Comparison of ENCODE assay signal across 9 cellular contexts in genomic region chr19:12891553-12892021, GRCh38. TPM values are rescaled to one million over a fixed set of nuclear protein-coding genes. Genes with fewer than 3 reads are reported as not detected.
A peak's percentile ranks its signal among the peaks of the same experiment; 100 is the strongest.
DNase-seq lines count a peak whose midpoint lies in the region; ATAC-seq and TF ChIP-seq lines count a peak whose summit lies in the region.
"Had no signal": no experiment of that assay in that cellular context is flagged by ENCODE, and none has a peak within 500 bp of the region (broad histone marks: within the 10 kb centered on the region; RNA-seq: fewer than 3 reads in every experiment).

No MANE protein-coding gene starts in this region.

- no peak for TF ChIP-seq POLR2A in gastroesophageal sphincter (IDR thresholded peaks at IDR 0.05)

- WGBS in gastroesophageal sphincter (ENCODE audit: low coverage in 1 of 2), 2 donors, result no CpG with 5 or more reads among the region's 26 CpGs

- H3K9me2 ChIP-seq in GM23338 (ENCODE audit: insufficient read depth), result no peaks in the 10 kb centered on the region

- H3K4me3 Mint-ChIP-seq in GM23338 (peak overlapping the region; percentile 100), T-helper 17 cell (peak overlapping the region; percentile 99)

- H3K27me3 ChIP-seq in GM23338 (ENCODE audit: insufficient read depth) (peaks cover 9% of the 10 kb centered on the region), gastroesophageal sphincter (peaks cover 4% of the 10 kb centered on the region), skeletal muscle satellite cell (ENCODE audit: control insufficient read depth, insufficient read depth, low read length) (peaks cover 5% of the 10 kb centered on the region)

- peaks cover 6% of the 10 kb centered on the region for H3K4me1 Mint-ChIP-seq in GM23338
- H3K4me1 Mint-ChIP-seq in T-helper 17 cell, result peaks cover 27% of the 10 kb centered on the region

- H4K20me1 ChIP-seq in GM23338 (replicated peaks; ENCODE audit: insufficient read depth), result peaks cover 7% of the 10 kb centered on the region

- H3K4me1 ChIP-seq in GM23338 (ENCODE audit: insufficient read depth) (peaks cover 6% of the 10 kb centered on the region; the same call in 1 of the 2 replicates), gastroesophageal sphincter (peaks cover 0 to 24% (median 16%) of the 10 kb centered on the region in 3 donors), skeletal muscle satellite cell (ENCODE audit: control insufficient read depth, insufficient read depth, low read length) (peaks cover 10% of the 10 kb centered on the region)

- no peaks in the 10 kb centered on the region; the same call in 2 of the 3 replicates for H3K9me3 Mint-ChIP-seq in GM23338

- H3K36me3 ChIP-seq in GM23338 (ENCODE audit: insufficient read depth) (peaks cover 10% of the 10 kb centered on the region), gastroesophageal sphincter (peaks cover 0 to 38% of the 10 kb centered on the region in 2 donors), skeletal muscle satellite cell (ENCODE audit: insufficient read depth, low read length) (peaks cover 4% of the 10 kb centered on the region)

- H3K27ac Mint-ChIP-seq in GM23338 (peak overlapping the region; percentile 99), T-helper 17 cell (peak overlapping the region; percentile 94)

- peak overlapping the region; percentile 62 for H3K9ac ChIP-seq in skeletal muscle satellite cell (ENCODE audit: low read depth, low read length)

- H3K4me3 ChIP-seq in GM23338, result peak overlapping the region; percentile 64
- H3K4me3 ChIP-seq in gastroesophageal sphincter, result peak overlapping the region; percentile 73 to 90
- H3K4me3 ChIP-seq in skeletal muscle satellite cell (ENCODE audit: low read length), result peak overlapping the region; percentile 92

- H3K9me3 ChIP-seq in T-helper 17 cell (ENCODE audit: control insufficient read depth, low read length, poor library complexity, severe bottlenecking) (no peaks in the 10 kb centered on the region), gastroesophageal sphincter (no peaks in the 10 kb centered on the region), skeletal muscle satellite cell (replicated peaks; ENCODE audit: low read length) (no peaks in the 10 kb centered on the region)

- H2AFZ ChIP-seq in GM23338, result no peak overlapping the region

- H3K27ac ChIP-seq in GM23338 (ENCODE audit: low read depth) (no peak overlapping the region), gastroesophageal sphincter (peak overlapping the region; percentile 67 to 92 (median 88))

- no peak for TF ChIP-seq EP300 in gastroesophageal sphincter (IDR thresholded peaks at IDR 0.05)

- peaks cover 9% of the 10 kb centered on the region for H3F3A ChIP-seq in GM23338 (replicated peaks; ENCODE audit: low read depth)

- H3K4me2 ChIP-seq in GM23338, result peak overlapping the region; percentile 97
- peak overlapping the region; percentile 96 for H3K4me2 ChIP-seq in skeletal muscle satellite cell (ENCODE audit: low read length)

- DNase-seq in GM23338 (ENCODE audit: low spot score) (peak; percentile 50), T-helper 17 cell (no peak), NCI-H1105 treated with DMSO at 0.1 percent for 48 hours (lab: John Stamatoyannopoulos, UW) (no peak), posterior vena cava (ENCODE audit: low spot score) (no peak), GM19238 (ENCODE audit: insufficient read length, low spot score) (no peak), epidermal melanocyte (ENCODE audit: insufficient read length, low spot score) (no peak)

- H3K27me3 Mint-ChIP-seq in GM23338 (ENCODE audit: insufficient read depth, low read depth, poor library complexity) (peaks cover 26% of the 10 kb centered on the region), T-helper 17 cell (no peaks in the 10 kb centered on the region)

- peak; percentile 7; the same call in 2 of the 3 replicates for ATAC-seq in GM23338
- ATAC-seq in T-helper 17 cell, result no peak
- ATAC-seq in gastroesophageal sphincter, result no peak

- H3K36me3 Mint-ChIP-seq in GM23338 (ENCODE audit: low read depth) (peaks cover 35% of the 10 kb centered on the region), T-helper 17 cell (ENCODE audit: low read depth) (peaks cover 7% of the 10 kb centered on the region)

- no peak for TF ChIP-seq CTCF in GM23338 (conservative IDR thresholded peaks at IDR 0.05; ENCODE audit: low read depth in 2 of 2)
- no peak for TF ChIP-seq CTCF in gastroesophageal sphincter (IDR thresholded peaks at IDR 0.05)

- intact Hi-C loops in posterior vena cava (cut with DNase I), result no loop called here

- H3K79me2 ChIP-seq in GM23338 (replicated peaks; ENCODE audit: insufficient read depth), result peaks cover 15% of the 10 kb centered on the region

TF ChIP-seq in GM23338, 12 proteins besides CTCF, POLR2A, EP300 and RAD21 (continues in another document):
- TF ChIP-seq REST (IDR thresholded peaks at IDR 0.05; ENCODE audit: unreplicated experiment) (no peak), ZNF331 (CRISPR knock-in tag; IDR thresholded peaks at IDR 0.05; ENCODE audit: low read depth) (no peak), POLR2AphosphoS5 (IDR thresholded peaks at IDR 0.05; ENCODE audit: low read depth) (no peak), NANOG (IDR thresholded peaks at IDR 0.05; ENCODE audit: borderline replicate concordance) (no peak), EZH2phosphoT487 (IDR thresholded peaks at IDR 0.05; ENCODE audit: unreplicated experiment) (no peak), STAT1 (IDR thresholded peaks at IDR 0.05; ENCODE audit: unreplicated experiment) (no peak), CREB1 (CRISPR knock-in tag; IDR thresholded peaks at IDR 0.05; ENCODE audit: low read depth) (no peak), ZNF114 (CRISPR knock-in tag; IDR thresholded peaks at IDR 0.05) (no peak)

RNA-seq across cellular contexts. Expression of gene GCDH, which starts 0.6 kb away (rescaled TPM):
- 73.3 and 99.8 TPM in 2 replicates for total RNA-seq in GM23338 (2014; rRNA removed; shearing (Covaris generic))
- 51.5 and 54.1 TPM in 2 replicates for polyA plus RNA-seq in GM23338 (2016; fragmentation: Nextera tagmentation; extraction: Ambion mirVana)
- total RNA-seq in T-helper 17 cell (10 to 100 TPM; 34.0 to 36.2 TPM), gastroesophageal sphincter (10 to 100 TPM; 46.7 to 87.6 (median 56.3) TPM), posterior vena cava (10 to 100 TPM in 1 of 2 donors, 1 to 10 TPM in 1; 8.5 to 14.6 TPM)
- 47.4 and 66.4 TPM in 2 replicates for total RNA-seq in skeletal muscle satellite cell (2012; rRNA removed)

RNA-seq across cellular contexts. Expression of gene KLF1, which starts 4.6 kb away (rescaled TPM):
- total RNA-seq in GM23338 (2014; rRNA removed; shearing (Covaris generic)), result 1.1 and 1.4 TPM in 2 replicates
- 0.74 and 0.80 TPM in 2 replicates for polyA plus RNA-seq in GM23338 (2016; fragmentation: Nextera tagmentation; extraction: Ambion mirVana)
- total RNA-seq in T-helper 17 cell (not detected), gastroesophageal sphincter (not detected), posterior vena cava (under 1 TPM in 1 of 2 donors, not detected in 1; 0.33 TPM)
- total RNA-seq in skeletal muscle satellite cell (2012; rRNA removed), result under 0.01 and 0.44 TPM in 2 replicates
- total RNA-seq: LHCN-M2 had no signal

RNA-seq across cellular contexts. Expression of gene DNASE2, which starts 10.3 kb away (rescaled TPM):
- total RNA-seq in GM23338 (2014; rRNA removed; shearing (Covaris generic)), result 27.3 and 35.0 TPM in 2 replicates
- 15.9 and 17.4 TPM in 2 replicates for polyA plus RNA-seq in GM23338 (2016; fragmentation: Nextera tagmentation; extraction: Ambion mirVana)
- total RNA-seq in T-helper 17 cell (10 to 100 TPM; 17.8 to 19.8 TPM), gastroesophageal sphincter (10 to 100 TPM; 22.3 to 37.1 (median 32.9) TPM), posterior vena cava (10 to 100 TPM; 20.2 to 31.8 TPM)
- 12.0 and 15.5 TPM in 2 replicates for total RNA-seq in skeletal muscle satellite cell (2012; rRNA removed)

RNA-seq across cellular contexts. Expression of gene SYCE2, which starts 27.5 kb away (rescaled TPM):
- 0.62 and 0.63 TPM in 2 replicates for total RNA-seq in GM23338 (2014; rRNA removed; shearing (Covaris generic))
- 1.9 and 2.9 TPM in 2 replicates for polyA plus RNA-seq in GM23338 (2016; fragmentation: Nextera tagmentation; extraction: Ambion mirVana)
- under 1 TPM; 0.52 to 0.86 TPM for total RNA-seq in T-helper 17 cell
- total RNA-seq in gastroesophageal sphincter, result under 1 TPM in 1 of 4 donors, not detected in 3; 0.62 TPM
- not detected in 2 replicates for total RNA-seq in skeletal muscle satellite cell (2012; rRNA removed)
- total RNA-seq in posterior vena cava, result not detected

RNA-seq across cellular contexts. Expression of gene FARSA, which starts 41.9 kb away (rescaled TPM):
- total RNA-seq in GM23338 (2014; rRNA removed; shearing (Covaris generic)), result 74.7 and 83.5 TPM in 2 replicates
- 86.4 and 86.5 TPM in 2 replicates for polyA plus RNA-seq in GM23338 (2016; fragmentation: Nextera tagmentation; extraction: Ambion mirVana)
- total RNA-seq in T-helper 17 cell (10 to 100 TPM; 23.2 to 28.3 TPM), gastroesophageal sphincter (10 to 100 TPM; 32.2 to 36.1 (median 33.2) TPM), posterior vena cava (10 to 100 TPM; 30.8 to 31.1 TPM)
- 86.7 and 94.8 TPM in 2 replicates for total RNA-seq in skeletal muscle satellite cell (2012; rRNA removed)
